8 cellular contexts compared by ENCODE assay signal in the genomic region with DNA sequence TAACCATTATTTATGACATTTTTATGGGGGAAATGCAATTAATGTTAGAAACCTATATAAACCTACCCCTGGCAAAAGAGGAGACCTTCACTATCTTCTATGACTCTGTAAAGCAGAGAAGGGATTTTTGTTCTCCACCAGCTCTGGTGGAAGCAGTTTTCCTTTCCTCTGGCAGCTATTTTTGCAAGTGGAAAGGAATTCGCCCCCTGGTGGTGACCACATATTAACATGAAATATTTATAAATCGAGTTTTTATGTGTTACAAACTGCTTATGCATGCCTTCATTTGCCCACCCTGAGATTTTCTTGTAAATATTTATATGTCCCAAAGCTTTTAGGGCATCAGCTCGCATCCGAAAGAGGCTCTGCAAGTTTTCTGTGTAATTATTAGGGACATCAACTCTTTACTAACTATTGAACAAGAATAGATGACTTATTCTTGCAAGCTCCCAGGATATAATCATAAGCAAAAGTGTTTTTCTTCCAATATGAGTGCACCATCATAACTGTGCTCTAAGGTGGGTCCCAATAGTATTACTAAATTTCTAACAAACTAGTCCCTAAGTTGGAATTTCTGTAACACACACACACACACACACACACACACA.
DNase-seq lines count a peak whose midpoint lies in the region; ATAC-seq and TF ChIP-seq lines count a peak whose summit lies in the region.

No MANE protein-coding gene starts in this region.

- H3K9ac ChIP-seq in neuronal stem cell (ENCODE audit: low read depth, low read length, poor library complexity), result no peak overlapping the region

- H2AFZ ChIP-seq in neuronal stem cell (ENCODE audit: low read length), result no peak overlapping the region

- H3K36me3 ChIP-seq in WERI-Rb-1 (no peaks in the 10 kb centered on the region), esophagus muscularis mucosa (no peaks in the 10 kb centered on the region), neuronal stem cell (replicated peaks in 1 of 2; ENCODE audit: control insufficient read depth in 2 of 2, insufficient read depth in 2 of 2, low read length in 2 of 2) (no peaks in the 10 kb centered on the region)

- H3K27ac ChIP-seq in WERI-Rb-1 (no peak overlapping the region), esophagus muscularis mucosa (replicated peaks in 1 of 4) (no peak overlapping the region), neuronal stem cell (replicated peaks; ENCODE audit: low read length) (no peak overlapping the region)

- H3K18ac ChIP-seq in neuronal stem cell (ENCODE audit: low read length), result no peak overlapping the region

- no peak overlapping the region for H4K8ac ChIP-seq in neuronal stem cell (ENCODE audit: low read depth, low read length)

- ATAC-seq in natural killer cell (no peak), GM19351 (IDR thresholded peaks at IDR 0.05; ENCODE audit: unreplicated experiment) (no peak), HG02973 (IDR thresholded peaks at IDR 0.05; ENCODE audit: unreplicated experiment) (no peak)
- no peak for ATAC-seq in natural killer cell treated with Interleukin-12 subunit alpha and Interleukin-12 subunit beta and Interleukin-15 and Interleukin-18, amount 100 ng/mL, for 72 hours

- no peak overlapping the region for H3K4ac ChIP-seq in neuronal stem cell (ENCODE audit: low read length)

- no peak overlapping the region for H3K23ac ChIP-seq in neuronal stem cell (ENCODE audit: low read depth, low read length, poor library complexity)

- H2AK5ac ChIP-seq in neuronal stem cell (ENCODE audit: low read depth, low read length), result no peak overlapping the region

- WGBS in esophagus muscularis mucosa, result 11% methylated on average over 4 of the region's 4 CpGs
- WGBS in neuronal stem cell (ENCODE audit: extremely low coverage in 2 of 2, insufficient read length in 2 of 2, insufficient replicate concordance in 1 of 2), 2 donors, result no CpG with 5 or more reads among the region's 4 CpGs

- H3K9me3 ChIP-seq in WERI-Rb-1 (ENCODE audit: severe bottlenecking) (no peaks in the 10 kb centered on the region), esophagus muscularis mucosa (no peaks in the 10 kb centered on the region), neuronal stem cell (replicated peaks in 1 of 2; ENCODE audit: control insufficient read depth in 2 of 2, insufficient read depth in 1 of 2, low read depth in 1 of 2, low read length in 2 of 2) (no peaks in the 10 kb centered on the region)

- no peaks in the 10 kb centered on the region for H3K27me3 ChIP-seq in WERI-Rb-1 (ENCODE audit: insufficient read depth, low read depth, severe bottlenecking)
- H3K27me3 ChIP-seq in esophagus muscularis mucosa, result no peaks in the 10 kb centered on the region
- peaks cover 0 to 4% (median 0%) of the 10 kb centered on the region in 3 experiments for H3K27me3 ChIP-seq in neuronal stem cell (ENCODE audit: control insufficient read depth in 3 of 3, insufficient read depth in 3 of 3, low read depth in 1 of 3, low read length in 3 of 3)

- H2BK15ac ChIP-seq in neuronal stem cell (ENCODE audit: low read length), result no peak overlapping the region

- intact Hi-C loops in natural killer cell (cut with micrococcal nuclease), result loop anchor here (1.0 kb wide), 1 partner anchor 390 kb away; a partner anchor contains a TSS
- intact Hi-C loops in esophagus muscularis mucosa (cut with DNase I), result loop anchor here (5.0 to 10.0 kb wide), 4 partner anchors 314 to 761 kb away; a partner anchor contains a TSS

- H3K4me2 ChIP-seq in neuronal stem cell (ENCODE audit: insufficient read depth, low read length, poor library complexity, severe bottlenecking), result no peak overlapping the region

- no peaks in the 10 kb centered on the region for H3K4me1 Mint-ChIP-seq in natural killer cell
- no peaks in the 10 kb centered on the region for H3K4me1 Mint-ChIP-seq in natural killer cell treated with Interleukin-12 subunit alpha and Interleukin-12 subunit beta and Interleukin-15 and Interleukin-18, amount 100 ng/mL, for 72 hours (ENCODE audit: low read depth in 2 of 2)

- H3K27me3 Mint-ChIP-seq in natural killer cell (ENCODE audit: low read depth in 2 of 2), result peaks cover 0 to 5% of the 10 kb centered on the region in 2 donors
- H3K27me3 Mint-ChIP-seq in natural killer cell treated with Interleukin-12 subunit alpha and Interleukin-12 subunit beta and Interleukin-15 and Interleukin-18, amount 100 ng/mL, for 72 hours, result peaks cover 0 to 2% of the 10 kb centered on the region in 2 donors

- H3K4me3 ChIP-seq in WERI-Rb-1 (ENCODE audit: low read depth, low read length) (no peak overlapping the region), esophagus muscularis mucosa (no peak overlapping the region), neuronal stem cell (ENCODE audit: low read length in 2 of 2) (no peak overlapping the region)

- TF ChIP-seq POLR2A in esophagus muscularis mucosa (IDR thresholded peaks at IDR 0.05; ENCODE audit: low read depth), result no peak

- H2BK5ac ChIP-seq in neuronal stem cell (ENCODE audit: low read length), result no peak overlapping the region

- no peak overlapping the region for H4K91ac ChIP-seq in neuronal stem cell (ENCODE audit: low read depth, low read length, poor library complexity)

- no peak overlapping the region for H2BK12ac ChIP-seq in neuronal stem cell (ENCODE audit: low read length)

- TF ChIP-seq CTCF in natural killer cell (IDR thresholded peaks at IDR 0.05) (peak; percentile 71), WERI-Rb-1 (IDR thresholded peaks at IDR 0.05; ENCODE audit: low read depth, low read length) (peak; percentile 23; the same call in 1 of the 2 replicates), esophagus muscularis mucosa (IDR thresholded peaks at IDR 0.05) (peak; percentile 42 to 68 (median 66))

- H3K36me3 Mint-ChIP-seq in natural killer cell, result no peaks in the 10 kb centered on the region
- H3K36me3 Mint-ChIP-seq in natural killer cell treated with Interleukin-12 subunit alpha and Interleukin-12 subunit beta and Interleukin-15 and Interleukin-18, amount 100 ng/mL, for 72 hours, result no peaks in the 10 kb centered on the region

- H3K9me3 Mint-ChIP-seq in natural killer cell, result no peaks in the 10 kb centered on the region
- no peaks in the 10 kb centered on the region for H3K9me3 Mint-ChIP-seq in natural killer cell treated with Interleukin-12 subunit alpha and Interleukin-12 subunit beta and Interleukin-15 and Interleukin-18, amount 100 ng/mL, for 72 hours

- H3K14ac ChIP-seq in neuronal stem cell (ENCODE audit: low read length), result no peak overlapping the region

- DNase-seq in natural killer cell (no peak), NCI-H146 (lab: John Stamatoyannopoulos, UW) (peak; percentile 81), WERI-Rb-1 (peak; percentile 32), esophagus muscularis mucosa (ENCODE audit: extremely low spot score) (no peak), neuronal stem cell (ENCODE audit: low spot score) (peak; percentile 44)
- DNase-seq in natural killer cell treated with Interleukin-12 subunit alpha and Interleukin-12 subunit beta and Interleukin-15 and Interleukin-18, amount 100 ng/mL, for 72 hours (ENCODE audit: low spot score), result no peak

- H3K27ac Mint-ChIP-seq in natural killer cell, result no peak overlapping the region
- H3K27ac Mint-ChIP-seq in natural killer cell treated with Interleukin-12 subunit alpha and Interleukin-12 subunit beta and Interleukin-15 and Interleukin-18, amount 100 ng/mL, for 72 hours, result no peak overlapping the region

- H2BK120ac ChIP-seq in neuronal stem cell (ENCODE audit: low read depth, low read length), result no peak overlapping the region

- TF ChIP-seq EP300 in esophagus muscularis mucosa (IDR thresholded peaks at IDR 0.05), result no peak

- no peaks in the 10 kb centered on the region for H3K4me1 ChIP-seq in esophagus muscularis mucosa
- peaks cover 0 to 7% of the 10 kb centered on the region in 2 donors for H3K4me1 ChIP-seq in neuronal stem cell (ENCODE audit: control insufficient read depth in 2 of 2, insufficient read depth in 1 of 2, low read depth in 1 of 2, low read length in 2 of 2)

- no peaks in the 10 kb centered on the region for H3K79me1 ChIP-seq in neuronal stem cell (ENCODE audit: low read depth, low read length)

- H3K4me3 Mint-ChIP-seq in natural killer cell, result no peak overlapping the region
- no peak overlapping the region for H3K4me3 Mint-ChIP-seq in natural killer cell treated with Interleukin-12 subunit alpha and Interleukin-12 subunit beta and Interleukin-15 and Interleukin-18, amount 100 ng/mL, for 72 hours

Comparison
In these comparisons a context has a peak if more than half of its experiments do, and no peak if none do; other contexts are left out.
1. DNase-seq: peak in NCI-H146 (single experiment), WERI-Rb-1 (single experiment) and neuronal stem cell (single experiment); none in natural killer cell (single experiment), natural killer cell treated with Interleukin-12 subunit alpha and Interleukin-12 subunit beta and Interleukin-15 and Interleukin-18, amount 100 ng/mL, for 72 hours (single experiment) and esophagus muscularis mucosa (single experiment).
2. Peak in every context shown above with its lines, with median percentiles within 50 percentile points of each other: CTCF ChIP-seq.